26 cellular contexts compared by ENCODE assay signal in the genomic region with DNA sequence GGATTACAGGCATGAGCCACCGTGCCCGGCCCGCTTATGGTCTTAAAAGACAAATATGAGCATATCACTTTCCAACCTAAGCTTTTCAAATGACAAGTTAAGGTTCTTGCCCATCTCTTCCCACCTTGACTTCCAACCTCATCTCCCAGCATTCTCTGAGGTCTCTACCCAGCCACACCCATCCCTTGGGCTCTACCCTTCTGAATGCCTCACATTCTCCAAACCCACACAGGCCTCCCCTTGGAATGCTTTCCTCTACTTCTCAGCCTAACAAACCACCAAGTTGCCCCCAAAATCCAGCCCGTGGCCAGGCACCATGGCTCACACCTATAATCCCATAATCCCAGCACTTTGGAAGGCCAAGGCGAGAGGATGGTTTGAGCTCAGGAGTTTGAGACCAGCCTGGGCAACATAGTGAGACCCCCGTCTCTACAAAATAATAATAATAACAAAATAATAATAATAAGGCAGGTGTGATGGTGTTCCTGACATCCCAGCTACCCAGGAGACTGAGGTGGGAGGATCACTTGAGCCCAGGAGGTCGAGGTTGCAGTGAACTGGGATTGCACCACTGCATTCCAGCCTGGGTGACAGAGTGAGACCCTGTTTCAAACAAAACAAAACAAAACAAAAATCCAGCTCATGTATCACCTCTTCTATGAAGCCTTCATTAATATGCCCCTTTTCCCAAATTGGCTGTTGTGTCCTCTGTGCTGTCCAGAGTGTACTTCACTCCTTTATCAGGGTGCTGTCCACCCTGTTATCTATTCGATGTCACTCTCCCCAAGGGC. TPM values are rescaled to one million over a fixed set of nuclear protein-coding genes. Genes with fewer than 3 reads are reported as not detected.
DNase-seq lines count a peak whose midpoint lies in the region; ATAC-seq, FAIRE-seq and TF ChIP-seq lines count a peak whose summit lies in the region.
"Had no signal": no experiment of that assay in that cellular context is flagged by ENCODE, and none has a peak within 500 bp of the region (broad histone marks: within the 10 kb centered on the region; RNA-seq: fewer than 3 reads in every experiment).

No MANE protein-coding gene starts in this region.

- peak overlapping the region; percentile 1 for H3K4me3 Mint-ChIP-seq in activated T-cell treated with anti-CD3 and anti-CD28 coated beads, Interleukin-2, amount 50 U/mL, for 24 hours
- H3K4me3 Mint-ChIP-seq in activated T-cell treated with anti-CD3 and anti-CD28 coated beads, Interleukin-2, amount 50 U/mL, for 4 hours = no peak overlapping the region
- H3K4me3 Mint-ChIP-seq in IgD-negative memory B cell = no peak overlapping the region
- H3K4me3 Mint-ChIP-seq in stimulated activated effector memory CD8-positive, alpha-beta T cell treated with anti-CD3 and anti-CD28 coated beads, Interleukin-12 subunit alpha, Interleukin-12 subunit beta, amount 100 ng/mL, for 72 hours = no peak overlapping the region
- no peak overlapping the region for H3K4me3 Mint-ChIP-seq in progenitor cell of endocrine pancreas (ENCODE audit: low read depth)
- H3K4me3 Mint-ChIP-seq: activated naive CD8-positive, alpha-beta T cell treated with anti-CD3 and anti-CD28 coated beads, Interleukin-2, amount 10 ng/mL, durations not matched to agents 7 days and 5 days; H9 had no signal

- ATAC-seq in activated T-cell treated with anti-CD3 and anti-CD28 coated beads, Interleukin-2, amount 50 U/mL, for 4 hours = no peak
- no peak for ATAC-seq in stimulated activated effector memory CD8-positive, alpha-beta T cell treated with anti-CD3 and anti-CD28 coated beads, Interleukin-12 subunit alpha, Interleukin-12 subunit beta, amount 100 ng/mL, for 72 hours
- no peak for ATAC-seq in left lung

- H3K9me3 ChIP-seq in left lung = no peaks in the 10 kb centered on the region
- H3K9me3 ChIP-seq: body of pancreas, esophagus muscularis mucosa, stomach, tibial nerve had no signal

- TF ChIP-seq CTCF in bronchial epithelial cell (IDR thresholded peaks at IDR 0.05; ENCODE audit: insufficient read depth, low read length, severe bottlenecking) (no peak), progenitor cell of endocrine pancreas (IDR thresholded peaks at IDR 0.05; ENCODE audit: unreplicated experiment) (no peak), left lung (IDR thresholded peaks at IDR 0.05) (no peak)

- no peak for DNase-seq in activated T-cell treated with anti-CD3 and anti-CD28 coated beads, Interleukin-2, amount 50 U/mL, for 24 hours
- DNase-seq in activated T-cell treated with anti-CD3 and anti-CD28 coated beads, Interleukin-2, amount 50 U/mL, for 4 hours = no peak
- DNase-seq in bronchial epithelial cell (ENCODE audit: low read depth) (peak; percentile 21), progenitor cell of endocrine pancreas (ENCODE audit: low spot score, unreplicated experiment) (no peak), left lung (no peak), NCI-H748 treated with DMSO at 0.1 percent for 48 hours (lab: John Stamatoyannopoulos, UW) (no peak)
- DNase-seq in stimulated activated effector memory CD8-positive, alpha-beta T cell treated with anti-CD3 and anti-CD28 coated beads, Interleukin-12 subunit alpha, Interleukin-12 subunit beta, amount 100 ng/mL, for 72 hours (ENCODE audit: low spot score in 2 of 2) = no peak
- DNase-seq: activated CD8-positive, alpha-beta memory T cell treated with anti-CD3 and anti-CD28 coated beads, Interleukin-2, amount 50 U/mL, for 4 hours; activated naive CD8-positive, alpha-beta T cell treated with anti-CD3 and anti-CD28 coated beads, Interleukin-2, amount 10 ng/mL, durations not matched to agents 7 days and 5 days; DMS 273 treated with DMSO at 0.1 percent for 48 hours; effector CD8-positive, alpha-beta T cell; H9; hypothalamus; occipital lobe; retina; SHP77 treated with DMSO at 0.1 percent for 48 hours; stimulated activated CD4-positive, alpha-beta T cell treated with anti-CD3 and anti-CD28 coated beads, Interleukin-4, amount 100 ng/mL, for 4 hours had no signal

- H3K27me3 ChIP-seq in bronchial epithelial cell (ENCODE audit: control insufficient read depth, insufficient read depth, low read length) (no peaks in the 10 kb centered on the region), left lung (no peaks in the 10 kb centered on the region)
- H3K27me3 ChIP-seq: body of pancreas, esophagus muscularis mucosa, stomach, tibial nerve had no signal

- H3K36me3 ChIP-seq in bronchial epithelial cell (ENCODE audit: control insufficient read depth, insufficient read depth, low read length) = peaks cover 10% of the 10 kb centered on the region
- H3K36me3 ChIP-seq in left lung = peaks cover 0 to 20% of the 10 kb centered on the region in 2 donors
- H3K36me3 ChIP-seq: esophagus muscularis mucosa had no signal

- H3K27me3 Mint-ChIP-seq in activated T-cell treated with anti-CD3 and anti-CD28 coated beads, Interleukin-2, amount 50 U/mL, for 24 hours = no peaks in the 10 kb centered on the region
- no peaks in the 10 kb centered on the region for H3K27me3 Mint-ChIP-seq in activated T-cell treated with anti-CD3 and anti-CD28 coated beads, Interleukin-2, amount 50 U/mL, for 4 hours (ENCODE audit: low read depth)
- H3K27me3 Mint-ChIP-seq in IgD-negative memory B cell (no peaks in the 10 kb centered on the region), progenitor cell of endocrine pancreas (no peaks in the 10 kb centered on the region)

- FAIRE-seq in bronchial epithelial cell (lab: Jason Lieb, UNC) = no peak
- FAIRE-seq: frontal cortex had no signal

- H3K4me3 ChIP-seq in bronchial epithelial cell (ENCODE audit: low read depth, low read length) (no peak overlapping the region), left lung (no peak overlapping the region)
- H3K4me3 ChIP-seq: body of pancreas, esophagus muscularis mucosa, lung, stomach, tibial nerve had no signal

- intact Hi-C loops in left lung (cut with DNase I) = no loop called here

- no peak overlapping the region for H3K27ac ChIP-seq in left lung
- H3K27ac ChIP-seq: esophagus muscularis mucosa, KMS-11, stomach, tibial nerve had no signal

- H3K27ac Mint-ChIP-seq in activated T-cell treated with anti-CD3 and anti-CD28 coated beads, Interleukin-2, amount 50 U/mL, for 24 hours = peak overlapping the region; percentile 18
- peak overlapping the region in 2 of 3 donors; percentile 45 to 82 for H3K27ac Mint-ChIP-seq in IgD-negative memory B cell
- H3K27ac Mint-ChIP-seq in stimulated activated effector memory CD8-positive, alpha-beta T cell treated with anti-CD3 and anti-CD28 coated beads, Interleukin-12 subunit alpha, Interleukin-12 subunit beta, amount 100 ng/mL, for 72 hours = peak overlapping the region; percentile 15
- no peak overlapping the region for H3K27ac Mint-ChIP-seq in progenitor cell of endocrine pancreas
- H3K27ac Mint-ChIP-seq: activated naive CD8-positive, alpha-beta T cell treated with anti-CD3 and anti-CD28 coated beads, Interleukin-2, amount 10 ng/mL, durations not matched to agents 7 days and 5 days had no signal

- H3K9me3 Mint-ChIP-seq in activated T-cell treated with anti-CD3 and anti-CD28 coated beads, Interleukin-2, amount 50 U/mL, for 24 hours = no peaks in the 10 kb centered on the region
- H3K9me3 Mint-ChIP-seq in activated T-cell treated with anti-CD3 and anti-CD28 coated beads, Interleukin-2, amount 50 U/mL, for 4 hours = no peaks in the 10 kb centered on the region
- H3K9me3 Mint-ChIP-seq in IgD-negative memory B cell (no peaks in the 10 kb centered on the region), progenitor cell of endocrine pancreas (ENCODE audit: low read depth) (no peaks in the 10 kb centered on the region)
- H3K9me3 Mint-ChIP-seq in stimulated activated effector memory CD8-positive, alpha-beta T cell treated with anti-CD3 and anti-CD28 coated beads, Interleukin-12 subunit alpha, Interleukin-12 subunit beta, amount 100 ng/mL, for 72 hours = no peaks in the 10 kb centered on the region
- H3K9me3 Mint-ChIP-seq: activated naive CD8-positive, alpha-beta T cell treated with anti-CD3 and anti-CD28 coated beads, Interleukin-2, amount 10 ng/mL, durations not matched to agents 7 days and 5 days; H9 had no signal

- peaks cover 12 to 22% of the 10 kb centered on the region in 2 donors for H3K4me1 ChIP-seq in left lung

- peaks cover 18% of the 10 kb centered on the region for H3K36me3 Mint-ChIP-seq in activated T-cell treated with anti-CD3 and anti-CD28 coated beads, Interleukin-2, amount 50 U/mL, for 24 hours (ENCODE audit: low read depth)
- H3K36me3 Mint-ChIP-seq in activated T-cell treated with anti-CD3 and anti-CD28 coated beads, Interleukin-2, amount 50 U/mL, for 4 hours (ENCODE audit: insufficient read depth) = no peaks in the 10 kb centered on the region
- peaks cover 2% of the 10 kb centered on the region for H3K36me3 Mint-ChIP-seq in IgD-negative memory B cell
- peaks cover 31% of the 10 kb centered on the region for H3K36me3 Mint-ChIP-seq in stimulated activated effector memory CD8-positive, alpha-beta T cell treated with anti-CD3 and anti-CD28 coated beads, Interleukin-12 subunit alpha, Interleukin-12 subunit beta, amount 100 ng/mL, for 72 hours
- no peaks in the 10 kb centered on the region for H3K36me3 Mint-ChIP-seq in progenitor cell of endocrine pancreas (ENCODE audit: insufficient read depth)

- peaks cover 22% of the 10 kb centered on the region for H3K4me1 Mint-ChIP-seq in activated T-cell treated with anti-CD3 and anti-CD28 coated beads, Interleukin-2, amount 50 U/mL, for 24 hours (ENCODE audit: low read depth)
- peaks cover 20% of the 10 kb centered on the region for H3K4me1 Mint-ChIP-seq in activated T-cell treated with anti-CD3 and anti-CD28 coated beads, Interleukin-2, amount 50 U/mL, for 4 hours (ENCODE audit: low read depth)
- H3K4me1 Mint-ChIP-seq in IgD-negative memory B cell (peaks cover 0 to 9% (median 7%) of the 10 kb centered on the region in 3 donors), progenitor cell of endocrine pancreas (ENCODE audit: low read depth) (no peaks in the 10 kb centered on the region)
- peaks cover 24% of the 10 kb centered on the region for H3K4me1 Mint-ChIP-seq in stimulated activated effector memory CD8-positive, alpha-beta T cell treated with anti-CD3 and anti-CD28 coated beads, Interleukin-12 subunit alpha, Interleukin-12 subunit beta, amount 100 ng/mL, for 72 hours

RNA-seq across cellular contexts. Expression of a gene that starts 11.2 kb away (rescaled TPM):
- under 1 TPM in 1 of 3 donors, not detected in 2; 0.08 TPM for total RNA-seq in activated T-cell treated with anti-CD3 and anti-CD28 coated beads, Interleukin-2, amount 50 U/mL, for 4 hours
- not detected for polyA plus RNA-seq in IgD-negative memory B cell
- under 0.01 and 0.13 TPM in 2 replicates for total RNA-seq in bronchial epithelial cell
- 2.2 TPM in 2 replicates for total RNA-seq in progenitor cell of endocrine pancreas
- 1 to 10 TPM in 1 of 2 donors, under 1 TPM in 1; 0.60 to 1.3 TPM for total RNA-seq in left lung

RNA-seq across cellular contexts. Expression of a gene that starts 11.3 kb away (rescaled TPM):
- not detected for total RNA-seq in activated T-cell treated with anti-CD3 and anti-CD28 coated beads, Interleukin-2, amount 50 U/mL, for 4 hours
- not detected for polyA plus RNA-seq in IgD-negative memory B cell
- total RNA-seq in bronchial epithelial cell = not detected in 2 replicates
- not detected in 2 replicates for total RNA-seq in progenitor cell of endocrine pancreas
- not detected for total RNA-seq in left lung
- total RNA-seq: activated naive CD8-positive, alpha-beta T cell treated with anti-CD3 and anti-CD28 coated beads, Interleukin-2, amount 10 ng/mL, durations not matched to agents 7 days and 5 days; body of pancreas; frontal cortex; H9; occipital lobe; T-helper 1 cell treated with Interleukin-12 subunit alpha and Interleukin-12 subunit beta and Interleukin-4 antibody, amounts not matched to agents 30 ng/mL and 1 ng/mL, for 36 hours had no signal

RNA-seq across cellular contexts. Expression of a gene that starts 19.7 kb away (rescaled TPM):
- total RNA-seq in activated T-cell treated with anti-CD3 and anti-CD28 coated beads, Interleukin-2, amount 50 U/mL, for 4 hours = 10 to 100 TPM; 40.6 to 76.0 (median 52.2) TPM
- polyA plus RNA-seq in IgD-negative memory B cell = 7.7 TPM
- total RNA-seq in bronchial epithelial cell = 46.1 and 112 TPM in 2 replicates
- 28.9 and 29.9 TPM in 2 replicates for total RNA-seq in progenitor cell of endocrine pancreas
- 100 to 1,000 TPM in 1 of 2 donors, 10 to 100 TPM in 1; 60.5 to 104 TPM for total RNA-seq in left lung

RNA-seq across cellular contexts. Expression of a gene that starts 28.8 kb away (rescaled TPM):
- total RNA-seq in activated T-cell treated with anti-CD3 and anti-CD28 coated beads, Interleukin-2, amount 50 U/mL, for 4 hours = 10 to 100 TPM; 46.3 to 63.4 (median 48.8) TPM
- polyA plus RNA-seq in IgD-negative memory B cell = 8.0 TPM
- total RNA-seq in bronchial epithelial cell = 181 and 322 TPM in 2 replicates
- 20.9 and 22.1 TPM in 2 replicates for total RNA-seq in progenitor cell of endocrine pancreas
- 100 to 1,000 TPM; 116 to 172 TPM for total RNA-seq in left lung

RNA-seq across cellular contexts. Expression of a gene that starts 28.9 kb away (rescaled TPM):
- total RNA-seq in activated T-cell treated with anti-CD3 and anti-CD28 coated beads, Interleukin-2, amount 50 U/mL, for 4 hours = under 1 TPM in 2 of 3 donors, not detected in 1; 0.40 to 0.50 TPM
- polyA plus RNA-seq in IgD-negative memory B cell = not detected
- total RNA-seq in bronchial epithelial cell (0.51 TPM in 1 of 2 replicates, not detected in the other), progenitor cell of endocrine pancreas (0.84 TPM in 2 replicates), left lung (under 1 TPM in 1 of 2 donors, not detected in 1; 0.52 TPM)
- total RNA-seq: body of pancreas, esophagus muscularis mucosa had no signal
- polyA plus RNA-seq: stomach had no signal
